In genomic region chr22:21683401-21683811, GRCh38 we compare ENCODE assay signal across 1 cellular context.
TF ChIP-seq lines count a peak whose summit lies in the region.

No MANE protein-coding gene starts in this region.

TF ChIP-seq in K562, 482 proteins besides CTCF, POLR2A, EP300 and RAD21 (continued from another document):
- TF ChIP-seq ZBTB33 (CRISPR knock-in tag; IDR thresholded peaks at IDR 0.05) (no peak), XRCC5 (IDR thresholded peaks at IDR 0.05; ENCODE audit: low read depth, low read length) (no peak), MBD2 (IDR thresholded peaks at IDR 0.05; ENCODE audit: borderline replicate concordance, low read depth) (no peak), KDM2B (CRISPR knock-in tag; IDR thresholded peaks at IDR 0.05) (no peak), BRCA1 (IDR thresholded peaks at IDR 0.05) (no peak), BRCA1 (CRISPR knock-in tag; IDR thresholded peaks at IDR 0.05) (no peak), MAZ (CRISPR knock-in tag; conservative IDR thresholded peaks at IDR 0.05 in 1 of 2, IDR thresholded peaks at IDR 0.05 in 1 of 2) (0 out of 4 replicates have a peak, but pooled peaks of 1 of the 2 experiments have one; percentile 29), JUN (IDR thresholded peaks at IDR 0.05; ENCODE audit: borderline replicate concordance, low read depth, low read length) (no peak), JUN (CRISPR knock-in tag; IDR thresholded peaks at IDR 0.05; ENCODE audit: borderline replicate concordance) (0 out of 2 replicates have a peak, but pooled peaks have one; percentile 51), ATF6 (CRISPR knock-in tag; IDR thresholded peaks at IDR 0.05) (no peak), ZBTB2 (IDR thresholded peaks at IDR 0.05) (no peak), E2F4 (CRISPR knock-in tag; IDR thresholded peaks at IDR 0.05; ENCODE audit: low read depth) (peak; percentile 58; the same call in 1 of the 2 replicates)
